Comparison of ENCODE assay signal across 17 cellular contexts in the genomic region with DNA sequence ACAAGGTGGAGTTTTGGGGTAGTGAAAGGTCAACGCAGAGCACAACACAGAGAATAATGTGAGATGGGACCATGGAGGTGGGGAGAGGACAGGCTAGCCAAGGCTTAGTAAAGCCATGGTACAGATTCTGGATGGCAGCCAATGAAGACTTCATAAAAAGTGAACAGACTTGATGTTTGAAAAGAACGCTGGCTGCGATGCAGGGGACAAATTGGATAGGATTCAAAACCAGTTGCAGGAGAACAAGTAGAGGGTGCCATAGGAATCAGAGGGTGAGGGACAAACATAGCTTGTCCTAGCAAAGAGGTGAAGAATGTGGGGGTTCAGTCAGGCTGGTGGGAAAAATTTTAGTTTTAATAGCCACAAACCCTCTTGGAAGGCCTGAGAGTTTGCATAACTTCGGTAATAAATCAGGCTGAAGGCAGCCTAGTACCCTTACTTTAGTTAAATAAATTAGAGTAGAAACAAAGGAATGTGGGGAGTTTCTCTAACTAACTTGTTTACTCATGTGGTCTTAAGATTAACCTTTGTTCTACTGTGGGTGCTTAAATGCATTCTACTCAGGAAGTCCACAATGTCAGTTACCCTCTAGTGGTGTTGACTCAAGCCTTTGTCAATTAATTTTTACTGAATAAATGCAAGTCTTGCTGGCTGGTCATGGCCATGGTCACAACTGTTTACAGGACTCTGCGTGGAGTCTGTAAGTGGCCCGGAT.
"Had no signal": no experiment of that assay in that cellular context is flagged by ENCODE, and none has a peak within 500 bp of the region (broad histone marks: within the 10 kb centered on the region; RNA-seq: fewer than 3 reads in every experiment).

No MANE protein-coding gene starts in this region.

- H3K4me3 ChIP-seq: ascending aorta, colonic mucosa, gastrocnemius medialis, heart left ventricle, lung, thyroid gland had no signal

- DNase-seq: activated CD4-positive, alpha-beta T cell treated with anti-CD3 and anti-CD28 coated beads, Interleukin-2, amount 50 U/mL, for 4 hours; activated effector memory CD4-positive, alpha-beta T cell treated with anti-CD3 and anti-CD28 coated beads, Interleukin-2, amount 50 U/mL, for 16 hours; activated T-cell treated with anti-CD3 and anti-CD28 coated beads, Interleukin-2, amount 50 U/mL, for 72 hours; colonic mucosa; endodermal cell; erythroblast; gastrocnemius medialis; heart left ventricle; kidney; stimulated activated CD4-positive, alpha-beta T cell treated with anti-CD3 and anti-CD28 coated beads, Interleukin-2, amount 100 ng/mL, for 24 hours; stimulated activated naive CD4-positive, alpha-beta T cell treated with Interleukin-2 at 50 U/mL for 16 hours; thyroid gland had no signal

- H3K9me3 ChIP-seq: ascending aorta, colonic mucosa, gastrocnemius medialis, thyroid gland had no signal

- H3K36me3 ChIP-seq: ascending aorta, colonic mucosa, gastrocnemius medialis, heart left ventricle, thyroid gland had no signal

- H3K27ac ChIP-seq: ascending aorta, colonic mucosa, gastrocnemius medialis, heart left ventricle, parathyroid adenoma, thyroid gland had no signal

- H3K4me1 ChIP-seq: ascending aorta, colonic mucosa, gastrocnemius medialis, heart left ventricle, parathyroid adenoma, thyroid gland had no signal

- H3K27me3 ChIP-seq: ascending aorta, colonic mucosa, gastrocnemius medialis, heart left ventricle, thyroid gland had no signal

- ATAC-seq: activated T-cell treated with anti-CD3 and anti-CD28 coated beads, Interleukin-2, amount 50 U/mL, for 72 hours; gastrocnemius medialis; heart left ventricle; left lobe of liver; natural killer cell treated with Interleukin-12 subunit alpha and Interleukin-12 subunit beta and Interleukin-15 and Interleukin-18, amount 100 ng/mL, for 72 hours had no signal
